In the genomic region with DNA sequence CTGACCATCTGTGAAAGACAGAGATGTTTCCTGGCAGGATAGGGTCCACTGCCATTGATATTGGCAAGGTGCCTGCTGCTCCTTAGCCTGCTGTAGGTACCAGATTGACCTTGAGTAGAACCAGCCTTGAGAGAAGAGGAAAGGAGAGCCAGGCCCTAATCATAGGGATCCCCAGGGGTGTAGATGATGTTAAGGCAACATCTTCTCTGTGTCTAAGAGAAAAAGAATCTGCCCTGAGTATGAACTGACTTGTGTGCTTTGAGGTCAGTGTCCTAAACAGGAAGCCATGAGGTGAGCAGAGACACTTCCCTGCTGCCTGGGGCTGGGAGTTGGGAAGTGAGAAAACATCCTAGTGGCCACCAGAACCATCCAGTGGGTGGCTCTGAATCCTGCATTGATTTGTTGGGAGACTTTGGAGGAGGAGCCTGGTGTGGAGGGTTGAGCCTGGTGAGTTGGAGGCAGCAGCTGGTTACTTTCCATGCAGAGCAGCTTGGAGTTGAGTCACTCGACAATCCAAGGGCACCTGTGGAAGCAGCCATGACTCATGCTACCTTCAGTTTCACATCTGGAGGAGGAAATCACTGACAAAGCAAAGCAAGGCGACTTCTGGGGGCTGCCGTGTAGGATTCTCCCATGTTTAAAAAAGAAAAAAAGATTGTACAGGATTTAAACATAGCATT, we compare ENCODE assay signal across 8 cellular contexts. TPM values are rescaled to one million over a fixed set of nuclear protein-coding genes. Genes with fewer than 3 reads are reported as not detected.
DNase-seq lines count a peak whose midpoint lies in the region; ATAC-seq and TF ChIP-seq lines count a peak whose summit lies in the region.

No MANE protein-coding gene starts in this region.

- H3K4me3 ChIP-seq in gastroesophageal sphincter (no peak overlapping the region), sigmoid colon (no peak overlapping the region)

- H3K4me1 ChIP-seq in gastroesophageal sphincter (peaks cover 0 to 14% (median 3%) of the 10 kb centered on the region in 3 donors), sigmoid colon (peaks cover 0 to 8% (median 2%) of the 10 kb centered on the region in 4 donors)

- TF ChIP-seq POLR2A in gastroesophageal sphincter (IDR thresholded peaks at IDR 0.05): no peak
- no peak for TF ChIP-seq POLR2A in sigmoid colon (IDR thresholded peaks at IDR 0.05)

- H3K27me3 ChIP-seq in gastroesophageal sphincter (no peaks in the 10 kb centered on the region), sigmoid colon (no peaks in the 10 kb centered on the region)

- intact Hi-C loops in sigmoid colon (cut with DNase I): no loop called here

- in situ Hi-C loops in KBM-7 (cut with MboI; ENCODE audit: low pct_unique_long_range_greater_than_20kb, low sequenced_read_pairs): no loop called here
- in situ Hi-C loops in GM13977 (cut with MboI; ENCODE audit: low pct_unique_long_range_greater_than_20kb, low sequenced_read_pairs, unreplicated experiment): no loop called here

- ATAC-seq in gastroesophageal sphincter (peak; percentile 95), GM18517 (IDR thresholded peaks at IDR 0.05; ENCODE audit: unreplicated experiment) (no peak), HG03378 (IDR thresholded peaks at IDR 0.05; ENCODE audit: unreplicated experiment) (no peak)

- 43 to 63% methylated on average over 1 to 3 of the region's 3 CpGs for WGBS in gastroesophageal sphincter (ENCODE audit: low coverage in 1 of 2), 2 donors
- WGBS in sigmoid colon, 2 donors: 54 to 61% methylated on average over 3 of the region's 3 CpGs

- H3K9me3 ChIP-seq in gastroesophageal sphincter (no peaks in the 10 kb centered on the region), sigmoid colon (no peaks in the 10 kb centered on the region)

- TF ChIP-seq EP300 in gastroesophageal sphincter (IDR thresholded peaks at IDR 0.05) (no peak), sigmoid colon (IDR thresholded peaks at IDR 0.05) (peak in 1 of 4 donors; percentile 19)

- H3K27ac ChIP-seq in gastroesophageal sphincter (peak overlapping the region in 3 of 4 donors; percentile 46 to 54 (median 48)), sigmoid colon (peak overlapping the region in 3 of 4 donors; percentile 8 to 48 (median 27))

- peak; percentile 85 for DNase-seq in AG08396 (ENCODE audit: low spot score)
- peak; percentile 12 for DNase-seq in KBM-7
- peak; percentile 15 for DNase-seq in activated T-cell treated with anti-CD3 and anti-CD28 coated beads for 4 hours
- DNase-seq in sigmoid colon: peak; percentile 85
- DNase-seq in GM13977 (ENCODE audit: low spot score): no peak

- H3K36me3 ChIP-seq in gastroesophageal sphincter (peaks cover 0 to 3% of the 10 kb centered on the region in 2 donors), sigmoid colon (no peaks in the 10 kb centered on the region)

- peak in 1 of 4 experiments; percentile 24 for TF ChIP-seq CTCF in gastroesophageal sphincter (IDR thresholded peaks at IDR 0.05)
- TF ChIP-seq CTCF in sigmoid colon (IDR thresholded peaks at IDR 0.05): no peak
- no peak for TF ChIP-seq CTCF in GM13977 (IDR thresholded peaks at IDR 0.05; ENCODE audit: extremely low read depth, insufficient read depth, missing control alignments)

RNA-seq across cellular contexts. Expression of gene BMERB1, which starts 47.8 kb away (rescaled TPM):
- total RNA-seq in gastroesophageal sphincter (100 to 1,000 TPM in 2 of 4 donors, 10 to 100 TPM in 2; 84.5 to 135 (median 101) TPM), sigmoid colon (100 to 1,000 TPM in 1 of 4 donors, 10 to 100 TPM in 3; 63.4 to 112 (median 86.3) TPM)
- polyA plus RNA-seq in sigmoid colon: 10 to 100 TPM in 2 of 3 donors, 1 to 10 TPM in 1; 3.7 to 26.4 (median 12.6) TPM
